9 cellular contexts compared by ENCODE assay signal in the genomic region with DNA sequence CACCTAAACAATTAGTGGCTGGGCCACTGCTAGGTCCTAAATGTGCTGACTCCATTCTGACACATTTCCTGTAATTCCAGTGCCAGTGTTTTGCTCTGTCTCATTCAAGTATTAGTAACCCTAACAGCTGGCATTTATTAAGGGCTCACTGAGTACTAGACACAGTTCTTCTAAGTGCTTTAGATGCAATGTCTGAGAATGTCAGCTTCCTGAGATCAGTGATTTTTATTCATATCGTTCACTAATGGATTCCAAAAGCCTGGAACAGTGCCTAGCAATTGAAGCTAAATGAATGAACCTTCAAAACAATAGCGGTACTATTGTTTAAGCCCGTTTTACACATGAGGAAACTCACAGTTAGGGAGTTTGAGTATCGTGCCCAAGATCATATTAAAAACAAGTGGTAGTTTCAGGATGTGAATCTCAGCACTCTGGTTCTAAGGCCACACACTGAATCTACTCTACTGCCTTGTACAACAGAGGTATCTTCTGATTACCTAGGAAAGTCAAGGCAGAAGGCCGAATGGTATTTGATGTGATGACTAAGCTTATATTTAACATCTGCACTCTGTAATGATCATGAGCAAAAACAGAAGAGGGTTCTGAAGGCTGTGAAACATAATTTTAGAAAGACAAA.
DNase-seq lines count a peak whose midpoint lies in the region; ATAC-seq and TF ChIP-seq lines count a peak whose summit lies in the region.
"Had no signal": no experiment of that assay in that cellular context is flagged by ENCODE, and none has a peak within 500 bp of the region (broad histone marks: within the 10 kb centered on the region; RNA-seq: fewer than 3 reads in every experiment).

No MANE protein-coding gene starts in this region.

- ATAC-seq in GM19395 (IDR thresholded peaks at IDR 0.05; ENCODE audit: unreplicated experiment) (no peak), T-cell (replicated peaks in 1 of 4) (no peak), GM18861 (IDR thresholded peaks at IDR 0.05; ENCODE audit: unreplicated experiment) (no peak)
- ATAC-seq: activated naive CD8-positive, alpha-beta T cell treated with anti-CD3 and anti-CD28 coated beads, Interleukin-2, amount 50 U/mL, for 24 hours had no signal

- no peaks in the 10 kb centered on the region for H3K9me3 Mint-ChIP-seq in T-cell
- H3K9me3 Mint-ChIP-seq: activated naive CD8-positive, alpha-beta T cell treated with anti-CD3 and anti-CD28 coated beads, Interleukin-2, amount 50 U/mL, for 24 hours had no signal

- no peaks in the 10 kb centered on the region for H3K4me1 Mint-ChIP-seq in T-cell
- H3K4me1 Mint-ChIP-seq: activated naive CD8-positive, alpha-beta T cell treated with anti-CD3 and anti-CD28 coated beads, Interleukin-2, amount 50 U/mL, for 24 hours had no signal

- H3K36me3 Mint-ChIP-seq in T-cell: peaks cover 5% of the 10 kb centered on the region

- CTCF ChIA-PET in T-cell (lab: Charles Lee): no interaction called here

- H3K27me3 Mint-ChIP-seq in T-cell: no peaks in the 10 kb centered on the region
- H3K27me3 Mint-ChIP-seq: activated naive CD8-positive, alpha-beta T cell treated with anti-CD3 and anti-CD28 coated beads, Interleukin-2, amount 50 U/mL, for 24 hours had no signal

- no peak overlapping the region for H3K27ac Mint-ChIP-seq in T-cell
- H3K27ac Mint-ChIP-seq: activated naive CD8-positive, alpha-beta T cell treated with anti-CD3 and anti-CD28 coated beads, Interleukin-2, amount 50 U/mL, for 24 hours had no signal

- H3K4me3 ChIP-seq in fibroblast of pulmonary artery (replicated peaks; ENCODE audit: low read depth, low read length): no peak overlapping the region

- DNase-seq in ELR (ENCODE audit: low read depth): peak; percentile 87
- DNase-seq in RKO (ENCODE audit: low spot score): peak; percentile 82
- peak; percentile 94 for DNase-seq in fibroblast of pulmonary artery (ENCODE audit: low read depth)
- peak; percentile 80 for DNase-seq in renal cortical epithelial cell (ENCODE audit: low read depth)
- no peak for DNase-seq in T-cell
- no peak for DNase-seq in activated T-cell treated with anti-CD3 and anti-CD28 coated beads for 4 hours
- DNase-seq: activated naive CD8-positive, alpha-beta T cell treated with anti-CD3 and anti-CD28 coated beads, Interleukin-2, amount 50 U/mL, for 24 hours had no signal

- no peak overlapping the region for H3K4me3 Mint-ChIP-seq in T-cell
- H3K4me3 Mint-ChIP-seq: activated naive CD8-positive, alpha-beta T cell treated with anti-CD3 and anti-CD28 coated beads, Interleukin-2, amount 50 U/mL, for 24 hours had no signal

- TF ChIP-seq CTCF in fibroblast of pulmonary artery (IDR thresholded peaks at IDR 0.05; ENCODE audit: low read length, missing control alignments): no peak

- POLR2A ChIA-PET in T-cell (lab: Charles Lee): interaction anchor here in 1 of 2 donors (0.5 kb wide), 1 partner anchor 730 kb away, joined by 3 read pairs; no protein-coding TSS in a partner anchor

Comparison
In these comparisons a context has a peak if more than half of its experiments do, and no peak if none do; other contexts are left out.
1. DNase-seq: peak in ELR (single experiment), RKO (single experiment), fibroblast of pulmonary artery (single experiment) and renal cortical epithelial cell (single experiment); none in T-cell (0 of 34) and activated T-cell treated with anti-CD3 and anti-CD28 coated beads for 4 hours (single experiment).